Comparison of ENCODE assay signal across 8 cellular contexts in the genomic region with DNA sequence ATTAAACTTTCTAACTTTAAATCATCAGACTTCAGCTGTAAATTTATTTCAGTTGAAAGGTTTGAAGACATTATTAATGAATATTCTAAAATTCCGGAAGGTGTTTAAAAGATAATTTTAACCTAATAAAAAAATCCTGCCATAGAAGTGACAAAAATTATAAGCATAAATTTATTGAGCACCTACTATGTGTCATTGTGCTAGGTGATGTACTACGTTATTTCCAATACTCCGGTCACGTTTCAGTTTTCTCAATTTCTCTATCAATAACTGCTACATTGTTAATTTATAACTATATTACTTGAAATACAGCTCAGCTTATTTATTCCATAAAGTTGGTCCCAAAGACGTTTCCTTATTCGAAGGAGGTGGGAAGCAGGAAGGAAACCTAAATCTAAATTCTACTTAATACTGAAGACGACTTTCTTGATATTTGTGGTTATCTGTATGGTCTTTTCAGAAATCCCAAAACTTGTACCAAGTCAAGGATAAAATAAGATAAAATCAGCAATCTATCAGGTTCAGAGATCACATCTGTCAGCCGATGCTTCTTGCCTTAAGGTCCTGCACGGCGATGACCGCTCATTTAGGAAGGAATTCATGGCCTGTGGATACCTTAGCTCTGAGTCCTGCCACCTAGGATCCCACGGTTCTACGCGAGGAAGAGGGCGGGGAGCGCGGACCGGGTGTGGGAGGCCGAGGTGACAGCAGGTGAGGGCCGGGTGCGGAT. TPM values are rescaled to one million over a fixed set of nuclear protein-coding genes. Genes with fewer than 3 reads are reported as not detected.
DNase-seq lines count a peak whose midpoint lies in the region; ATAC-seq and TF ChIP-seq lines count a peak whose summit lies in the region.

No MANE protein-coding gene starts in this region.

- ATAC-seq in GM21381 (IDR thresholded peaks at IDR 0.05; ENCODE audit: unreplicated experiment) (peak; percentile 67), WTC11 (no peak)

- TF ChIP-seq CTCF in WTC11 (IDR thresholded peaks at IDR 0.05) (no peak), epithelial cell of esophagus (IDR thresholded peaks at IDR 0.05; ENCODE audit: insufficient read depth, low read depth, low read length, missing control alignments) (no peak), parathyroid adenoma (IDR thresholded peaks at IDR 0.05) (no peak)

- no peaks in the 10 kb centered on the region for H3K79me2 ChIP-seq in parathyroid adenoma

- H3K36me3 Mint-ChIP-seq in WTC11: no peaks in the 10 kb centered on the region

- H3K4me1 Mint-ChIP-seq in WTC11: peaks cover 19% of the 10 kb centered on the region

- H3K4me3 Mint-ChIP-seq in WTC11: peak overlapping the region; percentile 97

- peak overlapping the region; percentile 87 for H3K4me2 ChIP-seq in parathyroid adenoma (ENCODE audit: low read length)

- no peaks in the 10 kb centered on the region for H3K4me1 ChIP-seq in parathyroid adenoma

- H3K9ac ChIP-seq in parathyroid adenoma: no peak overlapping the region

- peaks cover 60% of the 10 kb centered on the region for H3K27me3 Mint-ChIP-seq in WTC11 (ENCODE audit: low read depth)

- POLR2A ChIA-PET in WTC11 (lab: Charles Lee): interaction anchor here (1.0 kb wide), 1 partner anchor 28 kb away, joined by 3 read pairs; no protein-coding TSS in a partner anchor

- H3K27me3 ChIP-seq in parathyroid adenoma (ENCODE audit: control insufficient read depth, insufficient read depth, low read length): no peaks in the 10 kb centered on the region

- no peaks in the 10 kb centered on the region for H3K9me3 ChIP-seq in parathyroid adenoma (ENCODE audit: control insufficient read depth, low read length)

- peak overlapping the region; percentile 70 for H3K27ac ChIP-seq in parathyroid adenoma

- H3K9me3 Mint-ChIP-seq in WTC11: no peaks in the 10 kb centered on the region

- H3K27ac Mint-ChIP-seq in WTC11: no peak overlapping the region

- H3K4me3 ChIP-seq in epithelial cell of esophagus (ENCODE audit: low read length) (peak overlapping the region; percentile 81), parathyroid adenoma (ENCODE audit: low read depth, low read length) (peak overlapping the region; percentile 89)

- CTCF ChIA-PET in WTC11 (lab: Charles Lee): interaction anchor here (0.6 to 1.1 kb wide), 2 partner anchors 329 to 533 kb away, joined by 3 to 8 read pairs; no protein-coding TSS in a partner anchor

- DNase-seq in WTC11 (ENCODE audit: low spot score): no peak
- no peak for DNase-seq in epithelial cell of esophagus (ENCODE audit: low read depth)
- no peak for DNase-seq in cortex of kidney (lab: John Stamatoyannopoulos, UW)
- no peak for DNase-seq in mucosa of gallbladder (ENCODE audit: low spot score)
- DNase-seq in D341Med (ENCODE audit: low spot score): no peak
- DNase-seq in NOMO-1 (lab: John Stamatoyannopoulos, UW; ENCODE audit: unreplicated experiment in 2 of 2): no peak

- no peaks in the 10 kb centered on the region for H3K36me3 ChIP-seq in parathyroid adenoma (ENCODE audit: control insufficient read depth, insufficient read depth, low read length)

- peak overlapping the region; percentile 93 for H2AFZ ChIP-seq in parathyroid adenoma

TF ChIP-seq in WTC11, 78 proteins besides CTCF, POLR2A, EP300 and RAD21 (continues in another document):
- no peak for TF ChIP-seq NFE2L1 (CRISPR knock-in tag; IDR thresholded peaks at IDR 0.05)
- TF ChIP-seq NR2C2 (CRISPR knock-in tag; IDR thresholded peaks at IDR 0.05): no peak
- TF ChIP-seq, protein P1, sequence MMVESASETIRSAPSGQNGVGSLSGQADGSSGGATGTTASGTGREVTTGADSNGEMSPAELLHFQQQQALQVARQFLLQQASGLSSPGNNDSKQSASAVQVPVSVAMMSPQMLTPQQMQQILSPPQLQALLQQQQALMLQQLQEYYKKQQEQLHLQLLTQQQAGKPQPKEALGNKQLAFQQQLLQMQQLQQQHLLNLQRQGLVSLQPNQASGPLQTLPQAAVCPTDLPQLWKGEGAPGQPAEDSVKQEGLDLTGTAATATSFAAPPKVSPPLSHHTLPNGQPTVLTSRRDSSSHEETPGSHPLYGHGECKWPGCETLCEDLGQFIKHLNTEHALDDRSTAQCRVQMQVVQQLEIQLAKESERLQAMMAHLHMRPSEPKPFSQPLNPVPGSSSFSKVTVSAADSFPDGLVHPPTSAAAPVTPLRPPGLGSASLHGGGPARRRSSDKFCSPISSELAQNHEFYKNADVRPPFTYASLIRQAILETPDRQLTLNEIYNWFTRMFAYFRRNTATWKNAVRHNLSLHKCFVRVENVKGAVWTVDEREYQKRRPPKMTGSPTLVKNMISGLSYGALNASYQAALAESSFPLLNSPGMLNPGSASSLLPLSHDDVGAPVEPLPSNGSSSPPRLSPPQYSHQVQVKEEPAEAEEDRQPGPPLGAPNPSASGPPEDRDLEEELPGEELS (CRISPR knock-in tag; IDR thresholded peaks at IDR 0.05): no peak
- TF ChIP-seq, protein P2, sequence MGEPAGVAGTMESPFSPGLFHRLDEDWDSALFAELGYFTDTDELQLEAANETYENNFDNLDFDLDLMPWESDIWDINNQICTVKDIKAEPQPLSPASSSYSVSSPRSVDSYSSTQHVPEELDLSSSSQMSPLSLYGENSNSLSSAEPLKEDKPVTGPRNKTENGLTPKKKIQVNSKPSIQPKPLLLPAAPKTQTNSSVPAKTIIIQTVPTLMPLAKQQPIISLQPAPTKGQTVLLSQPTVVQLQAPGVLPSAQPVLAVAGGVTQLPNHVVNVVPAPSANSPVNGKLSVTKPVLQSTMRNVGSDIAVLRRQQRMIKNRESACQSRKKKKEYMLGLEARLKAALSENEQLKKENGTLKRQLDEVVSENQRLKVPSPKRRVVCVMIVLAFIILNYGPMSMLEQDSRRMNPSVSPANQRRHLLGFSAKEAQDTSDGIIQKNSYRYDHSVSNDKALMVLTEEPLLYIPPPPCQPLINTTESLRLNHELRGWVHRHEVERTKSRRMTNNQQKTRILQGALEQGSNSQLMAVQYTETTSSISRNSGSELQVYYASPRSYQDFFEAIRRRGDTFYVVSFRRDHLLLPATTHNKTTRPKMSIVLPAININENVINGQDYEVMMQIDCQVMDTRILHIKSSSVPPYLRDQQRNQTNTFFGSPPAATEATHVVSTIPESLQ (CRISPR knock-in tag; IDR thresholded peaks at IDR 0.05): no peak
- TF ChIP-seq GABPB1 (CRISPR knock-in tag; IDR thresholded peaks at IDR 0.05): no peak
- TF ChIP-seq, protein P3, sequence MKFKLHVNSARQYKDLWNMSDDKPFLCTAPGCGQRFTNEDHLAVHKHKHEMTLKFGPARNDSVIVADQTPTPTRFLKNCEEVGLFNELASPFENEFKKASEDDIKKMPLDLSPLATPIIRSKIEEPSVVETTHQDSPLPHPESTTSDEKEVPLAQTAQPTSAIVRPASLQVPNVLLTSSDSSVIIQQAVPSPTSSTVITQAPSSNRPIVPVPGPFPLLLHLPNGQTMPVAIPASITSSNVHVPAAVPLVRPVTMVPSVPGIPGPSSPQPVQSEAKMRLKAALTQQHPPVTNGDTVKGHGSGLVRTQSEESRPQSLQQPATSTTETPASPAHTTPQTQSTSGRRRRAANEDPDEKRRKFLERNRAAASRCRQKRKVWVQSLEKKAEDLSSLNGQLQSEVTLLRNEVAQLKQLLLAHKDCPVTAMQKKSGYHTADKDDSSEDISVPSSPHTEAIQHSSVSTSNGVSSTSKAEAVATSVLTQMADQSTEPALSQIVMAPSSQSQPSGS (CRISPR knock-in tag; IDR thresholded peaks at IDR 0.05; ENCODE audit: borderline replicate concordance, low read depth): no peak
- TF ChIP-seq IRF2 (CRISPR knock-in tag; IDR thresholded peaks at IDR 0.05; ENCODE audit: borderline replicate concordance, low read depth): no peak
- no peak for TF ChIP-seq ZNF138 (CRISPR knock-in tag; conservative IDR thresholded peaks at IDR 0.05)
- TF ChIP-seq NFYB (CRISPR knock-in tag; conservative IDR thresholded peaks at IDR 0.05; ENCODE audit: low read depth): no peak
- TF ChIP-seq ZBTB21 (CRISPR knock-in tag; IDR thresholded peaks at IDR 0.05; ENCODE audit: borderline replicate concordance): no peak
- no peak for TF ChIP-seq ESRRA (CRISPR knock-in tag; IDR thresholded peaks at IDR 0.05; ENCODE audit: borderline replicate concordance)
- no peak for TF ChIP-seq ZNF423 (CRISPR knock-in tag; IDR thresholded peaks at IDR 0.05)
- TF ChIP-seq, protein P4, sequence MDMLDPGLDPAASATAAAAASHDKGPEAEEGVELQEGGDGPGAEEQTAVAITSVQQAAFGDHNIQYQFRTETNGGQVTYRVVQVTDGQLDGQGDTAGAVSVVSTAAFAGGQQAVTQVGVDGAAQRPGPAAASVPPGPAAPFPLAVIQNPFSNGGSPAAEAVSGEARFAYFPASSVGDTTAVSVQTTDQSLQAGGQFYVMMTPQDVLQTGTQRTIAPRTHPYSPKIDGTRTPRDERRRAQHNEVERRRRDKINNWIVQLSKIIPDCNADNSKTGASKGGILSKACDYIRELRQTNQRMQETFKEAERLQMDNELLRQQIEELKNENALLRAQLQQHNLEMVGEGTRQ (CRISPR knock-in tag; IDR thresholded peaks at IDR 0.05): no peak
- TF ChIP-seq EMX1 (CRISPR knock-in tag; IDR thresholded peaks at IDR 0.05): no peak

RNA-seq across cellular contexts. Expression of a gene that starts 1.2 kb away (rescaled TPM):
- 0.18 to 0.39 TPM (median 0.34 TPM) in 3 replicates for total RNA-seq in WTC11 (2021)
- total RNA-seq in mucosa of gallbladder: 52.5 TPM

Comparison
In these comparisons a context has a peak if more than half of its experiments do, and no peak if none do; other contexts are left out.
1. RNA of a gene that starts 1.2 kb away (total RNA-seq): 52.5 TPM in mucosa of gallbladder (single experiment); 0.18 to 0.39 TPM in WTC11; every median in the first group is over 10 times any median in the second.